In genomic region chr17:16314189-16314588, GRCh38 we compare ENCODE assay signal across 14 cellular contexts.
"Had no signal": no experiment of that assay in that cellular context is flagged by ENCODE, and none has a peak within 500 bp of the region (broad histone marks: within the 10 kb centered on the region; RNA-seq: fewer than 3 reads in every experiment).

No MANE protein-coding gene starts in this region.

- ATAC-seq: activated CD8-positive, alpha-beta memory T cell treated with anti-CD3 and anti-CD28 coated beads, Interleukin-2, amount 10 ng/mL, durations not matched to agents 7 days and 5 days; natural killer cell had no signal

- H3K36me3 ChIP-seq: colonic mucosa, vagina had no signal

- H3K27me3 ChIP-seq: ascending aorta, colonic mucosa, tibial nerve, vagina had no signal

- H3K4me1 ChIP-seq: ascending aorta, colonic mucosa, tibial nerve, vagina had no signal

- DNase-seq: activated CD4-positive, alpha-beta T cell treated with anti-CD3 and anti-CD28 coated beads, Interleukin-2, amount 50 U/mL, for 4 hours; activated CD4-positive, CD25-positive, alpha-beta regulatory T cell treated with anti-CD3 and anti-CD28 coated beads, Interleukin-2, amount 50 U/mL, for 72 hours; activated CD8-positive, alpha-beta memory T cell treated with anti-CD3 and anti-CD28 coated beads, Interleukin-2, amount 10 ng/mL, durations not matched to agents 7 days and 5 days; activated gamma-delta T cell treated with Interleukin-2 at 50 U/mL for 16 hours; activated T-cell treated with anti-CD3 and anti-CD28 coated beads, Interleukin-2, amount 50 U/mL, for 24 hours; colonic mucosa; effector CD4-positive, alpha-beta T cell; hypothalamus; natural killer cell; occipital lobe; SW 1271 had no signal

- H3K9me3 ChIP-seq: ascending aorta, colonic mucosa, tibial nerve, vagina had no signal

- H3K4me3 ChIP-seq: ascending aorta, colonic mucosa, tibial nerve, vagina had no signal

- H3K27ac ChIP-seq: ascending aorta, tibial nerve, vagina had no signal
